ENCODE assay signal across 8 cellular contexts in the genomic region with DNA sequence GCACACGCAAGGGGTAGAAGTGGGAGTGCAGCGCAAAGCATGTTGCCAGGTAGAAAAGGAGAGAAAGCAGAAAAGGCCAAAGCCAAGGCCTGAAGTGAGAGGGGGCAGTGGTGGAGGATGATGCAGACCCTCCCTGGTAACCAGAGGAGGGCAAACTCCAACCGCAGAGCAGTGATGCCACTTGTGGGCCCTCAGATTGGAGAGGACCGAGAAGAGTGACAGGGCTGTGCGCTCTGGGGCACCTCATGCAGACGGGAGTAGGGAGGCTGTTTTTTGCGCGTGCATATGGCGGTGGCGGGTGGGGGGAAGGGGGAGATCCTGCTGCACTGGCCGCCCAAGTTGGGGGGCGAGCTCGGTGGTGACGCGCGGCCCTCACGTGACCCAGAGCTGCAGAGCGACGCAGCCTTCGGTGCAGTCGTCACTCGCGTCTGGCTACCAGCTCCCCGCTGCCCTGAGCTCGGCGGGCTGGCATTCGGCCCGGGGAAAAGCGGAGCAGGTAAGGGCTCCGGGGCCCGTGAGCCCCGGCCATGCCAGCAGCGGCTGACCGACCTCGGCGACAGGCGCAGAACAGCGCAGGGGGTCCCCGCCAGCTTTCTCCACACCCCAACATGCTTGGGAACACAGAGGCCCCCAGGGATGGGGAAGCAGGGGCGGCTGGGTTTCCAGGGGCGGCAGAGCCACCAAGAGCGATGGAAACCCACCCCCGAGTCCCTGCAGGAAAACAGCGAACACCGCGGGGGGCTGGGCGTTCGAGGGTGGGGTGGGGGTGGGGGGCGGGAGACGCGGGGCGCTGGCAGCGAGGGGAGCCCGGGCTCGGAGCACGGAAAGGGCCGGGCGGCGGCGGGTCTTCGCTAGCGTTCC. TPM values are rescaled to one million over a fixed set of nuclear protein-coding genes. Genes with fewer than 3 reads are reported as not detected.
DNase-seq lines count a peak whose midpoint lies in the region; ATAC-seq and TF ChIP-seq lines count a peak whose summit lies in the region.

A gene (plus strand): TSS at position 421 of the 861 bp plus-strand sequence. CDS start 984 bp downstream, outside the sequence.

- CTCF ChIA-PET in activated CD4-positive, alpha-beta memory T cell treated with anti-CD3 and anti-CD28 coated beads, Interleukin-2, amount 10 ng/mL, durations not matched to agents 7 days and 5 days (lab: Charles Lee), result interaction anchor here (1.4 kb wide), 1 partner anchor 33 kb away, joined by 3 read pairs; no protein-coding TSS in a partner anchor

- peaks cover 1% of the 10 kb centered on the region for H3K27me3 Mint-ChIP-seq in activated CD4-positive, alpha-beta memory T cell treated with anti-CD3 and anti-CD28 coated beads, Interleukin-2, amount 10 ng/mL, durations not matched to agents 7 days and 5 days
- no peaks in the 10 kb centered on the region for H3K27me3 Mint-ChIP-seq in endodermal cell (ENCODE audit: insufficient read depth)

- H3K27ac ChIP-seq in endodermal cell (ENCODE audit: low read depth, low read length) (peak within 1 kb of the TSS; percentile 80), lower lobe of right lung (peak within 1 kb of the TSS; percentile 83)

- H3K36me3 Mint-ChIP-seq in activated CD4-positive, alpha-beta memory T cell treated with anti-CD3 and anti-CD28 coated beads, Interleukin-2, amount 10 ng/mL, durations not matched to agents 7 days and 5 days (ENCODE audit: low read depth), result no peaks in the 10 kb centered on the region
- peaks cover 25% of the 10 kb centered on the region for H3K36me3 Mint-ChIP-seq in endodermal cell (ENCODE audit: low read depth)

- WGBS in endodermal cell (ENCODE audit: insufficient coverage in 1 of 2, insufficient read length in 1 of 2), 2 experiments, result 3% methylated on average over 39 of the region's 62 CpGs; no CpG with 5 or more reads in 1 of the 2 experiments

- H3K36me3 ChIP-seq in endodermal cell (ENCODE audit: control insufficient read depth, insufficient read depth, low read length), result peaks cover 25% of the 10 kb centered on the region
- H3K36me3 ChIP-seq in lower lobe of right lung, result no peaks in the 10 kb centered on the region

- TF ChIP-seq CTCF in GM12865 (IDR thresholded peaks at IDR 0.05; ENCODE audit: insufficient read depth, low read depth, low read length, missing control alignments) (no peak), endodermal cell (conservative IDR thresholded peaks at IDR 0.05) (peak; percentile 10), lower lobe of right lung (IDR thresholded peaks at IDR 0.05) (no peak)

- H3K27me3 ChIP-seq in endodermal cell (ENCODE audit: control insufficient read depth, insufficient read depth, low read length, poor library complexity, severe bottlenecking) (no peaks in the 10 kb centered on the region), lower lobe of right lung (ENCODE audit: low read depth) (no peaks in the 10 kb centered on the region)

- H3K9ac ChIP-seq in endodermal cell (ENCODE audit: extremely low read depth, low read length, poor library complexity, severe bottlenecking), result peak within 1 kb of the TSS; percentile 83

- no peaks in the 10 kb centered on the region for H3K9me3 Mint-ChIP-seq in activated CD4-positive, alpha-beta memory T cell treated with anti-CD3 and anti-CD28 coated beads, Interleukin-2, amount 10 ng/mL, durations not matched to agents 7 days and 5 days
- peaks cover 13% of the 10 kb centered on the region for H3K9me3 Mint-ChIP-seq in endodermal cell

- H3K4me3 Mint-ChIP-seq in activated CD4-positive, alpha-beta memory T cell treated with anti-CD3 and anti-CD28 coated beads, Interleukin-2, amount 10 ng/mL, durations not matched to agents 7 days and 5 days, result peak within 1 kb of the TSS; percentile 67
- H3K4me3 Mint-ChIP-seq in endodermal cell, result peak within 1 kb of the TSS; percentile 73

- H3K9me3 ChIP-seq in endodermal cell (ENCODE audit: control insufficient read depth, low read length), result no peaks in the 10 kb centered on the region
- H3K9me3 ChIP-seq in lower lobe of right lung, result no peaks in the 10 kb centered on the region

- H3K4me3 ChIP-seq in GM12865 (ENCODE audit: low read depth, low read length), result peak within 1 kb of the TSS; percentile 57
- H3K4me3 ChIP-seq in endodermal cell (ENCODE audit: low read length), result peak within 1 kb of the TSS; percentile 88
- peak within 1 kb of the TSS; percentile 64 for H3K4me3 ChIP-seq in lower lobe of right lung

- POLR2A ChIA-PET in activated CD4-positive, alpha-beta memory T cell treated with anti-CD3 and anti-CD28 coated beads, Interleukin-2, amount 10 ng/mL, durations not matched to agents 7 days and 5 days (lab: Charles Lee), result no interaction called here

- intact Hi-C loops in lower lobe of right lung (cut with DNase I), result no loop called here

- H3K4me1 ChIP-seq in endodermal cell (ENCODE audit: control insufficient read depth, insufficient read depth, low read length) (no peaks in the 10 kb centered on the region), lower lobe of right lung (no peaks in the 10 kb centered on the region)

- H3K4me1 Mint-ChIP-seq in activated CD4-positive, alpha-beta memory T cell treated with anti-CD3 and anti-CD28 coated beads, Interleukin-2, amount 10 ng/mL, durations not matched to agents 7 days and 5 days, result peaks cover 6% of the 10 kb centered on the region
- H3K4me1 Mint-ChIP-seq in endodermal cell, result peaks cover 23% of the 10 kb centered on the region

- ATAC-seq in lower lobe of right lung, result peak; percentile 90
- ATAC-seq in HG02610 (IDR thresholded peaks at IDR 0.05; ENCODE audit: unreplicated experiment), result no peak
- ATAC-seq in GM19035 (IDR thresholded peaks at IDR 0.05; ENCODE audit: unreplicated experiment), result no peak

- no peak within 1 kb of the TSS for H3K27ac Mint-ChIP-seq in activated CD4-positive, alpha-beta memory T cell treated with anti-CD3 and anti-CD28 coated beads, Interleukin-2, amount 10 ng/mL, durations not matched to agents 7 days and 5 days
- peak within 1 kb of the TSS; percentile 98 for H3K27ac Mint-ChIP-seq in endodermal cell

- DNase-seq in GM12865 (ENCODE audit: low read depth) (peak; percentile 19), NCI-H2196 (lab: John Stamatoyannopoulos, UW; ENCODE audit: unreplicated experiment) (peak; percentile 61), endodermal cell (peak; percentile 94), lower lobe of right lung (peak; percentile 68)
- peak; percentile 28 for DNase-seq in activated CD4-positive, alpha-beta memory T cell treated with anti-CD3 and anti-CD28 coated beads, Interleukin-2, amount 10 ng/mL, durations not matched to agents 7 days and 5 days
- peak; percentile 7 for DNase-seq in stimulated activated CD8-positive, alpha-beta memory T cell treated with anti-CD3 and anti-CD28 coated beads, Interleukin-4, amount 100 ng/mL, for 24 hours (ENCODE audit: low read depth)

RNA-seq across cellular contexts. Expression of the gene that starts here (rescaled TPM):
- 10 to 100 TPM; 18.6 to 20.0 TPM for total RNA-seq in activated CD4-positive, alpha-beta memory T cell treated with anti-CD3 and anti-CD28 coated beads, Interleukin-2, amount 10 ng/mL, durations not matched to agents 7 days and 5 days
- 100 to 1,000 TPM; 595 to 651 TPM for total RNA-seq in endodermal cell
- 492 TPM for polyA plus RNA-seq in endodermal cell (2013, experiment 1 of 2)
- 451 TPM for polyA plus RNA-seq in endodermal cell (2013, experiment 2 of 2)
- total RNA-seq in lower lobe of right lung, result 93.9 TPM

Comparison
In these comparisons a context has a peak if more than half of its experiments do, and no peak if none do; other contexts are left out.
1. DNase-seq: peak in every context shown above with its lines; median percentile 94 in endodermal cell; 68 in lower lobe of right lung; 61 in NCI-H2196; 28 in activated CD4-positive, alpha-beta memory T cell treated with anti-CD3 and anti-CD28 coated beads, Interleukin-2, amount 10 ng/mL, durations not matched to agents 7 days and 5 days; 19 in GM12865; 7 in stimulated activated CD8-positive, alpha-beta memory T cell treated with anti-CD3 and anti-CD28 coated beads, Interleukin-4, amount 100 ng/mL, for 24 hours.
2. ATAC-seq: peak in lower lobe of right lung (2 of 2); none in HG02610 (single experiment) and GM19035 (single experiment).
3. Peak in every context shown above with its lines, with median percentiles within 50 percentile points of each other: H3K4me3 ChIP-seq.